Comparison of ENCODE assay signal across 20 cellular contexts in the genomic region with DNA sequence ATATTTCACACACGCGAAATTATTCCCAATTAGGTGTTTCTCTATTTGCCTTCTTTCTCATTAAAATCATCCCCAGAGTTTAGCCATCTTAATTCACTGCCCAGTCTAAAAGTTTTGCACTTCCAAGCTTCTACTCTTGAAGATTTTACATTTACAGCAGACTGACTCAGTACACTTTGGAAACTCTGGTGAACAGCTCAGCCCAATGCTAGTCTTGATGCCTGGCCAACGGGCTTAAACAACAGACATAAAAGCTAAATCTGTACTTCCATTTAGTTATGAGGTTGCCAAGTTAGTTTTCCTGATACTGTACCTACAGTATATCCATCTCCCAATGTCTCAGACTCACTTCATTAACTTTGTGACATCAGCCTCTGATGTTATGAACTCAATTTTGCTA.
"Had no signal": no experiment of that assay in that cellular context is flagged by ENCODE, and none has a peak within 500 bp of the region (broad histone marks: within the 10 kb centered on the region; RNA-seq: fewer than 3 reads in every experiment).

No MANE protein-coding gene starts in this region.

- H3K27ac ChIP-seq: right atrium auricular region, tibial nerve had no signal

- DNase-seq: activated CD4-positive, alpha-beta T cell treated with anti-CD3 and anti-CD28 coated beads for 36 hours; activated CD4-positive, CD25-positive, alpha-beta regulatory T cell; activated CD8-positive, alpha-beta memory T cell treated with anti-CD3 and anti-CD28 coated beads, Interleukin-2, amount 10 ng/mL, durations not matched to agents 7 days and 5 days; activated CD8-positive, alpha-beta T cell treated with anti-CD3 and anti-CD28 coated beads, Interleukin-2, amount 10 ng/mL, durations not matched to agents 7 days and 5 days; activated naive CD4-positive, alpha-beta T cell; activated T-cell treated with anti-CD3 and anti-CD28 coated beads, Interleukin-2, amount 50 U/mL, for 72 hours; aorta; caudate nucleus; foreskin melanocyte; left cardiac atrium; left ventricle myocardium superior; stimulated activated CD4-positive, alpha-beta T cell treated with anti-CD3 and anti-CD28 coated beads, Interleukin-2, amount 100 ng/mL, for 48 hours; stimulated activated naive CD4-positive, alpha-beta T cell treated with Interleukin-2 at 50 U/mL for 16 hours; T-helper 1 cell had no signal

- H3K36me3 ChIP-seq: right atrium auricular region, tibial nerve had no signal

- H3K27me3 ChIP-seq: right atrium auricular region, tibial nerve had no signal

- H3K9me3 ChIP-seq: mucosa of descending colon, right atrium auricular region, tibial nerve had no signal

- ATAC-seq: activated CD4-positive, alpha-beta T cell treated with anti-CD3 and anti-CD28 coated beads for 36 hours; activated CD8-positive, alpha-beta memory T cell treated with anti-CD3 and anti-CD28 coated beads, Interleukin-2, amount 10 ng/mL, durations not matched to agents 7 days and 5 days; activated CD8-positive, alpha-beta T cell treated with anti-CD3 and anti-CD28 coated beads, Interleukin-2, amount 10 ng/mL, durations not matched to agents 7 days and 5 days; activated T-cell treated with anti-CD3 and anti-CD28 coated beads, Interleukin-2, amount 50 U/mL, for 72 hours; left cardiac atrium; left ventricle myocardium superior; mucosa of descending colon; natural killer cell treated with Interleukin-12 subunit alpha and Interleukin-12 subunit beta and Interleukin-15 and Interleukin-18, amount 100 ng/mL, for 72 hours had no signal

- H3K4me3 ChIP-seq: mucosa of descending colon, right atrium auricular region, tibial nerve had no signal

- H3K4me1 ChIP-seq: right atrium auricular region, tibial nerve had no signal

- FAIRE-seq: endothelial cell of umbilical vein, keratinocyte had no signal
